ENCODE assay signal across 15 cellular contexts in the genomic region with DNA sequence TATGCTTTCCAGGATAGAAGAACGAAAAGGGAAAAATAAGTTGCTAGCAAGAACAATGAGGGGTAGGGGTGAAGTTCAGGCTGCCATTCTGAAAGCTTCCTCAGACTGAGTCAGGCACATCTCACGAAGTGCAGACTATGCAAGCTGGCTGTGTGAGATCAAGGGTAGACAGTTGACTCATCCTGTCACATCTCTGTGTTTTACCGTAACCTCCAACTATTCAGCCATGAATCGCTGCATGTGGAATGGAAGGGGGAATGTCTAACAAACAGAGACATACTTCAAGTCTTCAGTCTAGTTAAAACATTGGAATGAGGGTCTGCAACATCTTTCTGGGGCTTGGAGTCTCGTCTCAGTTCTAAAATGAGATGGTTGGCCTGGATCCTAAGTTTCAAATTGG. TPM values are rescaled to one million over a fixed set of nuclear protein-coding genes. Genes with fewer than 3 reads are reported as not detected.
DNase-seq lines count a peak whose midpoint lies in the region; FAIRE-seq and TF ChIP-seq lines count a peak whose summit lies in the region.
"Had no signal": no experiment of that assay in that cellular context is flagged by ENCODE, and none has a peak within 500 bp of the region (broad histone marks: within the 10 kb centered on the region; RNA-seq: fewer than 3 reads in every experiment).

No MANE protein-coding gene starts in this region.

- no peaks in the 10 kb centered on the region for H3K9me3 Mint-ChIP-seq in H9
- H3K9me3 Mint-ChIP-seq: activated T-helper 2 cell treated with anti-CD3 and anti-CD28 coated beads, Interferon-gamma antibody, Interleukin-2, Interleukin-4, amounts not matched to agents 10 μg/mL and 5 μg/mL and 100 μg/mL, durations not matched to agents 14 hours and 24 hours and 36 hours had no signal

- no peak overlapping the region for H3K4me3 Mint-ChIP-seq in H9

- H3K9ac ChIP-seq in mesendoderm (ENCODE audit: low read length): no peak overlapping the region
- H3K9ac ChIP-seq in H9 (ENCODE audit: extremely low read depth, insufficient read length, low read length): no peak overlapping the region
- H3K9ac ChIP-seq: BLaER1 treated with 17β-estradiol and CSF1 and Interleukin-3, amounts not matched to agents 10 nM and 100 nM had no signal

- no peak for TF ChIP-seq CTCF in AG10803 (conservative IDR thresholded peaks at IDR 0.05; ENCODE audit: low read length)
- TF ChIP-seq CTCF in bronchial epithelial cell (IDR thresholded peaks at IDR 0.05; ENCODE audit: insufficient read depth, low read length, severe bottlenecking): no peak
- no peak for TF ChIP-seq CTCF in H9 (conservative IDR thresholded peaks at IDR 0.05)

- H4K91ac ChIP-seq in H9 (ENCODE audit: insufficient read length, low read depth, low read length): no peak overlapping the region

- no peak overlapping the region for H4K8ac ChIP-seq in mesendoderm (ENCODE audit: low read depth, low read length)
- H4K8ac ChIP-seq in H9 (replicated peaks; ENCODE audit: insufficient read length, low read depth, low read length): no peak overlapping the region

- no peaks in the 10 kb centered on the region for H3K79me1 ChIP-seq in mesendoderm (ENCODE audit: low read length)
- H3K79me1 ChIP-seq in H9 (ENCODE audit: insufficient read depth, low read depth, low read length, poor library complexity, severe bottlenecking): no peaks in the 10 kb centered on the region

- H3K56ac ChIP-seq in mesendoderm (ENCODE audit: low read length) (no peak overlapping the region), H9 (ENCODE audit: insufficient read length, low read depth, low read length) (no peak overlapping the region)

- peak; percentile 81 for DNase-seq in AG10803 (ENCODE audit: low read depth)
- DNase-seq in HT1080 (ENCODE audit: low read depth): peak; percentile 85
- peak; percentile 21 for DNase-seq in bronchial epithelial cell (ENCODE audit: low read depth)
- peak; percentile 38 for DNase-seq in mesendoderm
- DNase-seq in SKM-1 (lab: John Stamatoyannopoulos, UW; ENCODE audit: unreplicated experiment): no peak
- DNase-seq in NCI-H345 treated with DMSO at 0.1 percent for 48 hours (lab: John Stamatoyannopoulos, UW; ENCODE audit: unreplicated experiment): no peak
- no peak for DNase-seq in H9
- no peak for DNase-seq in substantia nigra (lab: John Stamatoyannopoulos, UW)
- DNase-seq: activated CD4-positive, alpha-beta T cell treated with anti-CD3 and anti-CD28 coated beads, Interleukin-2, amount 50 U/mL, for 1 hour; central memory CD4-positive, alpha-beta T cell; NCI-H187 treated with DMSO at 0.1 percent for 48 hours; SW 1271 had no signal

- H3K27ac ChIP-seq in mesendoderm (ENCODE audit: low read depth, low read length) (no peak overlapping the region), H9 (ENCODE audit: insufficient read length, low read depth, low read length) (no peak overlapping the region), substantia nigra (ENCODE audit: low read depth, low read length, poor library complexity, severe bottlenecking) (no peak overlapping the region)
- H3K27ac ChIP-seq: BLaER1 treated with 17β-estradiol and CSF1 and Interleukin-3, amounts not matched to agents 10 nM and 100 nM had no signal

- no peak overlapping the region for H2BK120ac ChIP-seq in mesendoderm (ENCODE audit: low read depth, low read length)
- H2BK120ac ChIP-seq in H9 (ENCODE audit: low read depth, low read length, poor library complexity, severe bottlenecking): no peak overlapping the region

- H2AK5ac ChIP-seq in mesendoderm (ENCODE audit: low read length): no peak overlapping the region
- H2AK5ac ChIP-seq in H9 (ENCODE audit: insufficient read length, low read length): no peak overlapping the region

- no peak overlapping the region for H2BK20ac ChIP-seq in H9 (ENCODE audit: low read depth, low read length, poor library complexity, severe bottlenecking)

- no peaks in the 10 kb centered on the region for H3K27me3 ChIP-seq in bronchial epithelial cell (ENCODE audit: control insufficient read depth, insufficient read depth, low read length)
- H3K27me3 ChIP-seq in mesendoderm (ENCODE audit: insufficient read depth, low read length, poor library complexity): no peaks in the 10 kb centered on the region
- no peaks in the 10 kb centered on the region for H3K27me3 ChIP-seq in H9 (ENCODE audit: insufficient read depth, low read length)
- H3K27me3 ChIP-seq: BLaER1 treated with 17β-estradiol and CSF1 and Interleukin-3, amounts not matched to agents 10 nM and 100 nM had no signal

- H2BK15ac ChIP-seq in mesendoderm (replicated peaks; ENCODE audit: low read depth): no peak overlapping the region
- no peak overlapping the region for H2BK15ac ChIP-seq in H9 (ENCODE audit: low read depth, low read length)

- H3K23ac ChIP-seq in mesendoderm (ENCODE audit: low read length): no peak overlapping the region
- no peak overlapping the region for H3K23ac ChIP-seq in H9 (ENCODE audit: insufficient read length, low read depth, low read length)

- H2BK12ac ChIP-seq in H9 (ENCODE audit: insufficient read length, low read depth, low read length): no peak overlapping the region

- no CpG with 5 or more reads among the region's 5 CpGs for WGBS in mesendoderm (ENCODE audit: extremely low coverage, insufficient coverage, low lambda C conversion rate)
- no CpG with 5 or more reads among the region's 5 CpGs for WGBS in H9 (ENCODE audit: extremely low coverage, insufficient read length, low lambda C conversion rate)

- no peaks in the 10 kb centered on the region for H4K20me1 ChIP-seq in H9 (ENCODE audit: control insufficient read depth, insufficient read depth, insufficient read length)
- H4K20me1 ChIP-seq: BLaER1 treated with 17β-estradiol and CSF1 and Interleukin-3, amounts not matched to agents 10 nM and 100 nM had no signal

- no peaks in the 10 kb centered on the region for H3K36me3 Mint-ChIP-seq in H9 (ENCODE audit: insufficient read depth in 1 of 3, low read depth in 3 of 3)

- H3K4me3 ChIP-seq in AG10803 (ENCODE audit: low read length) (no peak overlapping the region), bronchial epithelial cell (ENCODE audit: low read depth, low read length) (no peak overlapping the region), mesendoderm (ENCODE audit: low read length) (no peak overlapping the region)
- H3K4me3 ChIP-seq: BLaER1 treated with 17β-estradiol and CSF1 and Interleukin-3, amounts not matched to agents 10 nM and 100 nM had no signal

- H3K4ac ChIP-seq in mesendoderm (ENCODE audit: low read depth, low read length): no peak overlapping the region
- no peak overlapping the region for H3K4ac ChIP-seq in H9 (ENCODE audit: low read depth, low read length)

- H2BK5ac ChIP-seq in mesendoderm (ENCODE audit: low read length) (no peak overlapping the region), H9 (ENCODE audit: insufficient read length, low read length) (no peak overlapping the region)

- no peaks in the 10 kb centered on the region for H3K23me2 ChIP-seq in H9 (ENCODE audit: insufficient read length, low read depth, low read length, poor library complexity, severe bottlenecking)

- no peaks in the 10 kb centered on the region for H3K27me3 Mint-ChIP-seq in H9 (ENCODE audit: low read depth)

- no peak overlapping the region for H3K14ac ChIP-seq in H9 (ENCODE audit: insufficient read depth, low read length)

- no peak overlapping the region for H3T11ph ChIP-seq in H9 (ENCODE audit: low read length)

- H3K9me3 ChIP-seq in H9 (ENCODE audit: control insufficient read depth, low read depth, low read length): no peaks in the 10 kb centered on the region
- H3K9me3 ChIP-seq: BLaER1 treated with 17β-estradiol and CSF1 and Interleukin-3, amounts not matched to agents 10 nM and 100 nM had no signal

- H3K18ac ChIP-seq in mesendoderm (ENCODE audit: low read length) (no peak overlapping the region), H9 (ENCODE audit: insufficient read length, low read depth, low read length) (no peak overlapping the region)

- H3K27ac Mint-ChIP-seq in H9: no peak overlapping the region
- H3K27ac Mint-ChIP-seq: activated T-helper 2 cell treated with anti-CD3 and anti-CD28 coated beads, Interferon-gamma antibody, Interleukin-2, Interleukin-4, amounts not matched to agents 10 μg/mL and 5 μg/mL and 100 μg/mL, durations not matched to agents 14 hours and 24 hours and 36 hours had no signal

- H3K36me3 ChIP-seq in bronchial epithelial cell (ENCODE audit: control insufficient read depth, insufficient read depth, low read length) (no peaks in the 10 kb centered on the region), mesendoderm (ENCODE audit: control insufficient read depth, insufficient read depth, low read length) (no peaks in the 10 kb centered on the region)
- H3K36me3 ChIP-seq: BLaER1 treated with 17β-estradiol and CSF1 and Interleukin-3, amounts not matched to agents 10 nM and 100 nM had no signal

- no peak for FAIRE-seq in bronchial epithelial cell (lab: Jason Lieb, UNC)
- FAIRE-seq: islet of Langerhans had no signal

- H4K5ac ChIP-seq in mesendoderm (ENCODE audit: low read length) (no peak overlapping the region), H9 (ENCODE audit: insufficient read length, low read depth, low read length) (no peak overlapping the region)

- H3K4me1 Mint-ChIP-seq in H9: peaks cover 15 to 17% of the 10 kb centered on the region in 2 experiments

- H3K4me2 ChIP-seq in mesendoderm (ENCODE audit: low read length): no peak overlapping the region
- no peak overlapping the region for H3K4me2 ChIP-seq in H9 (ENCODE audit: insufficient read depth, insufficient read length, low read length)
- H3K4me2 ChIP-seq: BLaER1 treated with 17β-estradiol and CSF1 and Interleukin-3, amounts not matched to agents 10 nM and 100 nM had no signal

- no peaks in the 10 kb centered on the region for H3K4me1 ChIP-seq in mesendoderm (ENCODE audit: control insufficient read depth, low read depth, low read length)
- H3K4me1 ChIP-seq in H9 (ENCODE audit: insufficient read depth, low read length): no peaks in the 10 kb centered on the region
- H3K4me1 ChIP-seq: BLaER1 treated with 17β-estradiol and CSF1 and Interleukin-3, amounts not matched to agents 10 nM and 100 nM had no signal

- no peaks in the 10 kb centered on the region for H3K79me2 ChIP-seq in mesendoderm (ENCODE audit: control insufficient read depth, insufficient read depth, low read length)
- H3K79me2 ChIP-seq in H9 (ENCODE audit: insufficient read depth, low read length): no peaks in the 10 kb centered on the region

- H2AFZ ChIP-seq in H9 (ENCODE audit: low read length): no peak overlapping the region

RNA-seq across cellular contexts. Expression of a gene that starts 25.9 kb away (rescaled TPM):
- 0.07 TPM in 1 of 2 replicates, not detected in the other for total RNA-seq in HT1080 (2014; rRNA removed; shearing (Covaris generic))
- polyA plus RNA-seq in HT1080 (2015; cell fraction: cytosol; rRNA removed): not detected in 2 replicates
- not detected in 2 replicates for polyA plus RNA-seq in HT1080 (2015; cell fraction: nucleus; rRNA removed)
- not detected in 2 replicates for total RNA-seq in bronchial epithelial cell
- 0.14 TPM for polyA plus RNA-seq in mesendoderm (2013, experiment 1 of 2)
- polyA plus RNA-seq in mesendoderm (2013, experiment 2 of 2): 0.17 TPM
- total RNA-seq in H9 (2021): not detected in 2 replicates
- total RNA-seq: activated T-helper 2 cell treated with anti-CD3 and anti-CD28 coated beads, Interferon-gamma antibody, Interleukin-2, Interleukin-4, amounts not matched to agents 10 μg/mL and 5 μg/mL and 100 μg/mL, durations not matched to agents 14 hours and 24 hours and 36 hours had no signal

Comparison
In these comparisons a context has a peak if more than half of its experiments do, and no peak if none do; other contexts are left out.
1. DNase-seq: peak in AG10803 (single experiment), HT1080 (single experiment), bronchial epithelial cell (single experiment) and mesendoderm (single experiment); none in SKM-1 (single experiment), NCI-H345 treated with DMSO at 0.1 percent for 48 hours (single experiment), H9 (single experiment) and substantia nigra (0 of 49).